21 cellular contexts compared by ENCODE assay signal in genomic region chr5:150593996-150594395, GRCh38. TPM values are rescaled to one million over a fixed set of nuclear protein-coding genes. Genes with fewer than 3 reads are reported as not detected.
DNase-seq lines count a peak whose midpoint lies in the region; ATAC-seq, FAIRE-seq and TF ChIP-seq lines count a peak whose summit lies in the region.
"Had no signal": no experiment of that assay in that cellular context is flagged by ENCODE, and none has a peak within 500 bp of the region (broad histone marks: within the 10 kb centered on the region; RNA-seq: fewer than 3 reads in every experiment).

No MANE protein-coding gene starts in this region.

- TF ChIP-seq EP300 in tibial nerve (IDR thresholded peaks at IDR 0.05), result no peak

- H3K4me3 Mint-ChIP-seq in nephron progenitor cell, result no peak overlapping the region
- H3K4me3 Mint-ChIP-seq: activated CD4-positive, alpha-beta memory T cell treated with anti-CD3 and anti-CD28 coated beads for 36 hours; CD8-positive, alpha-beta memory T cell; WTC11 had no signal

- H3K36me3 ChIP-seq in RWPE2 (ENCODE audit: low read depth) (no peaks in the 10 kb centered on the region), tibial nerve (no peaks in the 10 kb centered on the region)
- H3K36me3 ChIP-seq: left lung, neutrophil had no signal

- H3K4me1 Mint-ChIP-seq in nephron progenitor cell, result peaks cover 82% of the 10 kb centered on the region
- H3K4me1 Mint-ChIP-seq: CD8-positive, alpha-beta memory T cell had no signal

- H3K4me1 ChIP-seq in RWPE2 (ENCODE audit: insufficient read depth, poor library complexity, severe bottlenecking), result peaks cover 6% of the 10 kb centered on the region
- peaks cover 0 to 56% (median 31%) of the 10 kb centered on the region in 4 donors for H3K4me1 ChIP-seq in tibial nerve

- no peaks in the 10 kb centered on the region for H3K36me3 Mint-ChIP-seq in nephron progenitor cell (ENCODE audit: low read depth)
- H3K36me3 Mint-ChIP-seq: activated CD4-positive, alpha-beta memory T cell treated with anti-CD3 and anti-CD28 coated beads for 36 hours; CD8-positive, alpha-beta memory T cell; WTC11 had no signal

- no peak for TF ChIP-seq CTCF in RWPE2 (IDR thresholded peaks at IDR 0.05; ENCODE audit: poor library complexity, severe bottlenecking)
- TF ChIP-seq CTCF in nephron progenitor cell (IDR thresholded peaks at IDR 0.05), result no peak
- no peak for TF ChIP-seq CTCF in tibial nerve (IDR thresholded peaks at IDR 0.05)

- ATAC-seq in RWPE2 (ENCODE audit: low read depth), result no peak
- ATAC-seq: left lung, WTC11 had no signal

- 40% methylated on average over 7 of the region's 7 CpGs for WGBS in tibial nerve, 2 donors

- peak overlapping the region; percentile 49 for H3K27ac Mint-ChIP-seq in nephron progenitor cell
- H3K27ac Mint-ChIP-seq: activated CD4-positive, alpha-beta memory T cell treated with anti-CD3 and anti-CD28 coated beads for 36 hours; CD8-positive, alpha-beta memory T cell; WTC11 had no signal

- H3K9me3 ChIP-seq in RWPE2 (ENCODE audit: severe bottlenecking) (no peaks in the 10 kb centered on the region), tibial nerve (no peaks in the 10 kb centered on the region)
- H3K9me3 ChIP-seq: left lung, neutrophil had no signal

- DNase-seq in RWPE2 (ENCODE audit: low spot score), result peak; percentile 56
- peak; percentile 41 for DNase-seq in globus pallidus (ENCODE audit: low spot score)
- no peak for DNase-seq in nephron progenitor cell
- no peak for DNase-seq in tibial nerve (ENCODE audit: low spot score in 2 of 2)
- no peak for DNase-seq in urothelium cell line (ENCODE audit: low spot score)
- DNase-seq in cortex of kidney (lab: John Stamatoyannopoulos, UW), result no peak
- no peak for DNase-seq in NCI-H2081 (lab: John Stamatoyannopoulos, UW)
- DNase-seq in inferior parietal cortex (ENCODE audit: extremely low spot score), result no peak
- DNase-seq: activated CD4-positive, alpha-beta memory T cell treated with anti-CD3 and anti-CD28 coated beads for 36 hours; activated effector memory CD4-positive, alpha-beta T cell treated with Interleukin-2 at 50 U/mL for 16 hours; CD8-positive, alpha-beta memory T cell; DMS53; GF-D8; KBM-7; MM.1S; NCI-H1417 treated with DMSO at 0.1 percent for 48 hours; NCI-H524 treated with DMSO at 0.1 percent for 48 hours; T1000 had no signal

- no peak for TF ChIP-seq POLR2A in tibial nerve (IDR thresholded peaks at IDR 0.05)

- no peak overlapping the region for H3K27ac ChIP-seq in RWPE2 (ENCODE audit: poor library complexity, severe bottlenecking)
- peak overlapping the region in 3 of 4 donors; percentile 20 to 66 (median 44) for H3K27ac ChIP-seq in tibial nerve
- H3K27ac ChIP-seq: neutrophil had no signal

- H3K4me3 ChIP-seq in RWPE2 (ENCODE audit: severe bottlenecking) (no peak overlapping the region), tibial nerve (no peak overlapping the region)
- H3K4me3 ChIP-seq: left lung had no signal

- H3K27me3 ChIP-seq in RWPE2 (ENCODE audit: insufficient read depth, poor library complexity, severe bottlenecking) (no peaks in the 10 kb centered on the region), tibial nerve (no peaks in the 10 kb centered on the region)
- H3K27me3 ChIP-seq: left lung had no signal

- H3K9me3 Mint-ChIP-seq in nephron progenitor cell, result no peaks in the 10 kb centered on the region
- H3K9me3 Mint-ChIP-seq: activated CD4-positive, alpha-beta memory T cell treated with anti-CD3 and anti-CD28 coated beads for 36 hours; CD8-positive, alpha-beta memory T cell; WTC11 had no signal

- peaks cover 3% of the 10 kb centered on the region for H3K27me3 Mint-ChIP-seq in nephron progenitor cell (ENCODE audit: low read depth, poor library complexity)
- H3K27me3 Mint-ChIP-seq: activated CD4-positive, alpha-beta memory T cell treated with anti-CD3 and anti-CD28 coated beads for 36 hours had no signal

- FAIRE-seq in urothelium cell line (lab: Jason Lieb, UNC), result no peak

RNA-seq across cellular contexts. Expression of gene SYNPO, which starts 46.5 kb away (rescaled TPM):
- 10 to 100 TPM; 58.4 to 71.5 (median 63.5) TPM for total RNA-seq in tibial nerve

Comparison
In these comparisons a context has a peak if more than half of its experiments do, and no peak if none do; other contexts are left out.
1. DNase-seq: peak in RWPE2 (single experiment) and globus pallidus (single experiment); none in nephron progenitor cell (single experiment), tibial nerve (0 of 2), urothelium cell line (single experiment), cortex of kidney (single experiment), NCI-H2081 (0 of 2) and inferior parietal cortex (single experiment).